8 cellular contexts compared by ENCODE assay signal in the genomic region with DNA sequence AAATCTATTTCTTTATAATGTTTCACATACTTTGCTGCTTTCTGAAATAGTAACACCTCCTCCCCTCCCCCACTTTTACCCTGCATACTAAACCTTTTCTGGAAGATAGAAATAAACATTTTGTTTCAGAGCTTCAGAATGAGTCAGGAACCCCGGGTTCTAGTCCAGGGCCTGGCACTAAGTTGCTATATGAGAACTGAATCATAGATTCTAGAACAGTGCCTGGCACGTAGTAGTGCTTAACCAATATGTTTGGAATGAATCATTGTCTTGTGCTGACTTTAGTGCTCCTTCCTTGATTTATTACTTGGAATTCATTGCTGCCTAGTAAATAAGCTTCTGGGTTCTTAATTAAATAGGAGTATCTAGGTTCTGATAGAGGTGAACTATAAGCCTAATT.
DNase-seq lines count a peak whose midpoint lies in the region; ATAC-seq and TF ChIP-seq lines count a peak whose summit lies in the region.

No MANE protein-coding gene starts in this region.

- peak overlapping the region; percentile 65 for H3K27ac ChIP-seq in VCaP

- TF ChIP-seq CTCF in VCaP (conservative IDR thresholded peaks at IDR 0.05) (no peak), fibroblast of pulmonary artery (IDR thresholded peaks at IDR 0.05; ENCODE audit: low read length, missing control alignments) (no peak)

- peak; percentile 90 for DNase-seq in HCEC 1CT
- DNase-seq in fibroblast of pulmonary artery (ENCODE audit: low read depth), result peak; percentile 67
- peak; percentile 27 to 63 (median 54) for DNase-seq in stimulated activated CD4-positive, alpha-beta T cell treated with anti-CD3 and anti-CD28 coated beads, TNF-alpha, amount 100 ng/mL, for 48 hours (ENCODE audit: low read depth in 3 of 3)
- DNase-seq in NCI-H2107 treated with DMSO at 0.1 percent for 48 hours (lab: John Stamatoyannopoulos, UW; ENCODE audit: unreplicated experiment), result no peak
- no peak for DNase-seq in islet precursor cell

- ATAC-seq in GM21367 (IDR thresholded peaks at IDR 0.05; ENCODE audit: unreplicated experiment) (no peak), HG03521 (IDR thresholded peaks at IDR 0.05; ENCODE audit: unreplicated experiment) (no peak)

- no peak overlapping the region for H3K4me3 ChIP-seq in fibroblast of pulmonary artery (replicated peaks; ENCODE audit: low read depth, low read length)

Comparison
In these comparisons a context has a peak if more than half of its experiments do, and no peak if none do; other contexts are left out.
1. DNase-seq: peak in HCEC 1CT (single experiment), fibroblast of pulmonary artery (single experiment) and stimulated activated CD4-positive, alpha-beta T cell treated with anti-CD3 and anti-CD28 coated beads, TNF-alpha, amount 100 ng/mL, for 48 hours (3 of 3); none in NCI-H2107 treated with DMSO at 0.1 percent for 48 hours (single experiment) and islet precursor cell (single experiment).